8 cellular contexts compared by ENCODE assay signal in genomic region chr12:40192704-40193255, GRCh38. TPM values are rescaled to one million over a fixed set of nuclear protein-coding genes. Genes with fewer than 3 reads are reported as not detected.
A peak's percentile ranks its signal among the peaks of the same experiment; 100 is the strongest.
DNase-seq lines count a peak whose midpoint lies in the region; ATAC-seq and TF ChIP-seq lines count a peak whose summit lies in the region.

No MANE protein-coding gene starts in this region.

- no TSS peak for BruUV-seq in Calu3 (replicated peaks; lab: Mats Ljungman, UMichigan)

- H3K4me3 Mint-ChIP-seq in activated B cell treated with CpG ODN at 0.5 μM for 24 hours (peak overlapping the region; percentile 83), Calu3 (ENCODE audit: low read depth, unreplicated experiment) (no peak overlapping the region)

- TF ChIP-seq CTCF in GM10266 (IDR thresholded peaks at IDR 0.05; ENCODE audit: control insufficient read depth, insufficient read depth, low read depth, missing control alignments): no peak
- no peak for TF ChIP-seq CTCF in activated B cell treated with CpG ODN at 0.5 μM for 24 hours (IDR thresholded peaks at IDR 0.05)
- TF ChIP-seq CTCF in Calu3 (IDR thresholded peaks at IDR 0.05; ENCODE audit: unreplicated experiment): no peak

- no peaks in the 10 kb centered on the region for H3K9me3 Mint-ChIP-seq in activated B cell treated with CpG ODN at 0.5 μM for 24 hours
- H3K9me3 Mint-ChIP-seq in Calu3 (ENCODE audit: low read depth, unreplicated experiment): no peaks in the 10 kb centered on the region

- H3K36me3 Mint-ChIP-seq in activated B cell treated with CpG ODN at 0.5 μM for 24 hours (ENCODE audit: low read depth): no peaks in the 10 kb centered on the region
- no peaks in the 10 kb centered on the region for H3K36me3 Mint-ChIP-seq in Calu3 (ENCODE audit: insufficient read depth, unreplicated experiment)

- H3K4me1 Mint-ChIP-seq in activated B cell treated with CpG ODN at 0.5 μM for 24 hours (peaks cover 45% of the 10 kb centered on the region), Calu3 (ENCODE audit: low read depth, unreplicated experiment) (no peaks in the 10 kb centered on the region)

- POLR2A ChIA-PET in activated B cell treated with CpG ODN at 0.5 μM for 24 hours (lab: Charles Lee): interaction anchor here (0.7 to 5.8 kb wide), 10 partner anchors 9 to 121 kb away, joined by 3 to 81 read pairs (median 6); partner anchors contain the start of gene LRRK2

- CTCF ChIA-PET in activated B cell treated with CpG ODN at 0.5 μM for 24 hours (lab: Charles Lee): interaction anchor here (1.3 to 3.1 kb wide), 2 partner anchors 34 to 39 kb away, joined by 3 to 13 read pairs; no protein-coding TSS in a partner anchor
- CTCF ChIA-PET in Calu3 (lab: Charles Lee): interaction anchor here (0.7 kb wide), 1 partner anchor 13 kb away, joined by 4 read pairs; no protein-coding TSS in a partner anchor

- intact Hi-C loops in activated B cell treated with CpG ODN at 0.5 μM for 24 hours (cut with micrococcal nuclease) (loop anchor here (1.0 to 2.0 kb wide), 9 partner anchors 10 to 122 kb away; partner anchors contain the start of gene SLC2A13), Calu3 (cut with micrococcal nuclease; ENCODE audit: unreplicated experiment) (no loop called here)

- ATAC-seq in GM19455 (IDR thresholded peaks at IDR 0.05; ENCODE audit: unreplicated experiment) (peak; percentile 95), HG03159 (IDR thresholded peaks at IDR 0.05; ENCODE audit: unreplicated experiment) (peak; percentile 98), activated B cell treated with CpG ODN at 0.5 μM for 24 hours (ENCODE audit: low read depth) (peak; percentile 96)

- H3K27ac Mint-ChIP-seq in activated B cell treated with CpG ODN at 0.5 μM for 24 hours: peak overlapping the region; percentile 93
- no peak overlapping the region for H3K27ac Mint-ChIP-seq in Calu3 (ENCODE audit: unreplicated experiment)

- DNase-seq in GM10266 (ENCODE audit: extremely low spot score) (peak; percentile 45), activated B cell treated with CpG ODN at 0.5 μM for 24 hours (peak; percentile 50), Calu3 (no peak), NCI-H2029 (lab: John Stamatoyannopoulos, UW) (no peak), mesenteric fat pad (ENCODE audit: low spot score) (no peak)
- DNase-seq in activated T-cell treated with anti-CD3 and anti-CD28 coated beads, Interleukin-2, amount 50 U/mL, for 1 hour: no peak

- H3K27me3 Mint-ChIP-seq in activated B cell treated with CpG ODN at 0.5 μM for 24 hours (no peaks in the 10 kb centered on the region), Calu3 (ENCODE audit: unreplicated experiment) (no peaks in the 10 kb centered on the region)

RNA-seq across cellular contexts. Expression of gene LRRK2, which starts 32.0 kb away (rescaled TPM):
- total RNA-seq in activated B cell treated with CpG ODN at 0.5 μM for 24 hours (59.9 and 71.7 TPM in 2 replicates), Calu3 (2022) (0.73 and 2.0 TPM in 2 replicates), mesenteric fat pad (16.3 TPM)

Comparison
In these comparisons a context has a peak if more than half of its experiments do, and no peak if none do; other contexts are left out.
1. DNase-seq: peak in GM10266 (single experiment) and activated B cell treated with CpG ODN at 0.5 μM for 24 hours (single experiment); none in Calu3 (single experiment), NCI-H2029 (single experiment), mesenteric fat pad (single experiment) and activated T-cell treated with anti-CD3 and anti-CD28 coated beads, Interleukin-2, amount 50 U/mL, for 1 hour (single experiment).
2. Peak in every context shown above with its lines, with median percentiles within 50 percentile points of each other: ATAC-seq.